In genomic region chr4:173370477-173371291, GRCh38 we compare ENCODE assay signal across 1 cellular context.
TF ChIP-seq lines count a peak whose summit lies in the region.

TSS of gene SAP30 (plus strand) at chr4:173370954. CDS start at chr4:173371183, 229 bp downstream.

TF ChIP-seq in HEK293, 187 proteins besides CTCF, POLR2A, EP300 and RAD21 (continued from another document):
- TF ChIP-seq, protein P1, sequence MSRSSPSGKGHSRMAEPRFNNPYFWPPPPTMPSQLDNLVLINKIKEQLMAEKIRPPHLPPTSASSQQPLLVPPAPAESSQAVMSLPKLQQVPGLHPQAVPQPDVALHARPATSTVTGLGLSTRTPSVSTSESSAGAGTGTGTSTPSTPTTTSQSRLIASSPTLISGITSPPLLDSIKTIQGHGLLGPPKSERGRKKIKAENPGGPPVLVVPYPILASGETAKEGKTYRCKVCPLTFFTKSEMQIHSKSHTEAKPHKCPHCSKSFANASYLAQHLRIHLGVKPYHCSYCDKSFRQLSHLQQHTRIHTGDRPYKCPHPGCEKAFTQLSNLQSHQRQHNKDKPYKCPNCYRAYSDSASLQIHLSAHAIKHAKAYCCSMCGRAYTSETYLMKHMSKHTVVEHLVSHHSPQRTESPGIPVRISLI (tag by site-specific recombination; IDR thresholded peaks at IDR 0.05): peak; percentile 99
- TF ChIP-seq PBX3 (CRISPR knock-in tag; IDR thresholded peaks at IDR 0.05): 0 out of 2 replicates have a peak, but pooled peaks have one; percentile 50
- no peak for TF ChIP-seq ZNF654 (tag by site-specific recombination; IDR thresholded peaks at IDR 0.05; ENCODE audit: low read depth)
- no peak for TF ChIP-seq ZNF132 (tag by site-specific recombination; IDR thresholded peaks at IDR 0.05; ENCODE audit: borderline replicate concordance)
- no peak for TF ChIP-seq ZNF580 (tag by site-specific recombination; IDR thresholded peaks at IDR 0.05)
- peak; percentile 57; the same call in 1 of the 2 replicates for TF ChIP-seq KLF8 (tag by site-specific recombination; IDR thresholded peaks at IDR 0.05)
- TF ChIP-seq, protein P2, sequence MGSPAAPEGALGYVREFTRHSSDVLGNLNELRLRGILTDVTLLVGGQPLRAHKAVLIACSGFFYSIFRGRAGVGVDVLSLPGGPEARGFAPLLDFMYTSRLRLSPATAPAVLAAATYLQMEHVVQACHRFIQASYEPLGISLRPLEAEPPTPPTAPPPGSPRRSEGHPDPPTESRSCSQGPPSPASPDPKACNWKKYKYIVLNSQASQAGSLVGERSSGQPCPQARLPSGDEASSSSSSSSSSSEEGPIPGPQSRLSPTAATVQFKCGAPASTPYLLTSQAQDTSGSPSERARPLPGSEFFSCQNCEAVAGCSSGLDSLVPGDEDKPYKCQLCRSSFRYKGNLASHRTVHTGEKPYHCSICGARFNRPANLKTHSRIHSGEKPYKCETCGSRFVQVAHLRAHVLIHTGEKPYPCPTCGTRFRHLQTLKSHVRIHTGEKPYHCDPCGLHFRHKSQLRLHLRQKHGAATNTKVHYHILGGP (tag by site-specific recombination; IDR thresholded peaks at IDR 0.05): peak; percentile 41; the same call in 1 of the 2 replicates
- TF ChIP-seq, protein P3, sequence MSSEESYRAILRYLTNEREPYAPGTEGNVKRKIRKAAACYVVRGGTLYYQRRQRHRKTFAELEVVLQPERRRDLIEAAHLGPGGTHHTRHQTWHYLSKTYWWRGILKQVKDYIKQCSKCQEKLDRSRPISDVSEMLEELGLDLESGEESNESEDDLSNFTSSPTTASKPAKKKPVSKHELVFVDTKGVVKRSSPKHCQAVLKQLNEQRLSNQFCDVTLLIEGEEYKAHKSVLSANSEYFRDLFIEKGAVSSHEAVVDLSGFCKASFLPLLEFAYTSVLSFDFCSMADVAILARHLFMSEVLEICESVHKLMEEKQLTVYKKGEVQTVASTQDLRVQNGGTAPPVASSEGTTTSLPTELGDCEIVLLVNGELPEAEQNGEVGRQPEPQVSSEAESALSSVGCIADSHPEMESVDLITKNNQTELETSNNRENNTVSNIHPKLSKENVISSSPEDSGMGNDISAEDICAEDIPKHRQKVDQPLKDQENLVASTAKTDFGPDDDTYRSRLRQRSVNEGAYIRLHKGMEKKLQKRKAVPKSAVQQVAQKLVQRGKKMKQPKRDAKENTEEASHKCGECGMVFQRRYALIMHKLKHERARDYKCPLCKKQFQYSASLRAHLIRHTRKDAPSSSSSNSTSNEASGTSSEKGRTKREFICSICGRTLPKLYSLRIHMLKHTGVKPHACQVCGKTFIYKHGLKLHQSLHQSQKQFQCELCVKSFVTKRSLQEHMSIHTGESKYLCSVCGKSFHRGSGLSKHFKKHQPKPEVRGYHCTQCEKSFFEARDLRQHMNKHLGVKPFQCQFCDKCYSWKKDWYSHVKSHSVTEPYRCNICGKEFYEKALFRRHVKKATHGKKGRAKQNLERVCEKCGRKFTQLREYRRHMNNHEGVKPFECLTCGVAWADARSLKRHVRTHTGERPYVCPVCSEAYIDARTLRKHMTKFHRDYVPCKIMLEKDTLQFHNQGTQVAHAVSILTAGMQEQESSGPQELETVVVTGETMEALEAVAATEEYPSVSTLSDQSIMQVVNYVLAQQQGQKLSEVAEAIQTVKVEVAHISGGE (tag by site-specific recombination; conservative IDR thresholded peaks at IDR 0.05; ENCODE audit: low read depth): no peak; the same call in 1 of the 2 replicates
- TF ChIP-seq BCL11B (tag by site-specific recombination; IDR thresholded peaks at IDR 0.05; ENCODE audit: low read depth): no peak
- peak; percentile 83 for TF ChIP-seq ZNF366 (tag by site-specific recombination; conservative IDR thresholded peaks at IDR 0.05)
- TF ChIP-seq PRDM1 (tag by site-specific recombination; IDR thresholded peaks at IDR 0.05): peak; percentile 88; the same call in 1 of the 2 replicates
- peak; percentile 91 for TF ChIP-seq KLF9 (tag by site-specific recombination; IDR thresholded peaks at IDR 0.05; ENCODE audit: low read depth)
- TF ChIP-seq ZNF776 (tag by site-specific recombination; IDR thresholded peaks at IDR 0.05; ENCODE audit: borderline replicate concordance): no peak
- no peak for TF ChIP-seq ZNF785 (tag by site-specific recombination; IDR thresholded peaks at IDR 0.05)
- no peak for TF ChIP-seq FEZF1 (tag by site-specific recombination; IDR thresholded peaks at IDR 0.05)
- peak; percentile 79; the same call in 1 of the 2 replicates for TF ChIP-seq ZSCAN30 (tag by site-specific recombination; IDR thresholded peaks at IDR 0.05)
- no peak for TF ChIP-seq ZNF175 (tag by site-specific recombination; IDR thresholded peaks at IDR 0.05)
- no peak for TF ChIP-seq ZNF140 (tag by site-specific recombination; IDR thresholded peaks at IDR 0.05)
- peak; percentile 65; the same call in 1 of the 2 replicates for TF ChIP-seq ZNF501 (tag by site-specific recombination; IDR thresholded peaks at IDR 0.05)
- TF ChIP-seq ZNF223 (tag by site-specific recombination; IDR thresholded peaks at IDR 0.05): no peak
- TF ChIP-seq ZNF2 (tag by site-specific recombination; IDR thresholded peaks at IDR 0.05): peak; percentile 32; the same call in 1 of the 2 replicates
- no peak for TF ChIP-seq REPIN1 (tag by site-specific recombination; IDR thresholded peaks at IDR 0.05; ENCODE audit: low read depth)
- TF ChIP-seq ZNF639 (tag by site-specific recombination; IDR thresholded peaks at IDR 0.05): no peak
- 0 out of 2 replicates have a peak, but pooled peaks have one; percentile 24 for TF ChIP-seq ZNF600 (tag by site-specific recombination; IDR thresholded peaks at IDR 0.05)
- TF ChIP-seq, protein P4, sequence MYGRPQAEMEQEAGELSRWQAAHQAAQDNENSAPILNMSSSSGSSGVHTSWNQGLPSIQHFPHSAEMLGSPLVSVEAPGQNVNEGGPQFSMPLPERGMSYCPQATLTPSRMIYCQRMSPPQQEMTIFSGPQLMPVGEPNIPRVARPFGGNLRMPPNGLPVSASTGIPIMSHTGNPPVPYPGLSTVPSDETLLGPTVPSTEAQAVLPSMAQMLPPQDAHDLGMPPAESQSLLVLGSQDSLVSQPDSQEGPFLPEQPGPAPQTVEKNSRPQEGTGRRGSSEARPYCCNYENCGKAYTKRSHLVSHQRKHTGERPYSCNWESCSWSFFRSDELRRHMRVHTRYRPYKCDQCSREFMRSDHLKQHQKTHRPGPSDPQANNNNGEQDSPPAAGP (tag by site-specific recombination; IDR thresholded peaks at IDR 0.05): no peak
